23 cellular contexts compared by ENCODE assay signal in the genomic region with DNA sequence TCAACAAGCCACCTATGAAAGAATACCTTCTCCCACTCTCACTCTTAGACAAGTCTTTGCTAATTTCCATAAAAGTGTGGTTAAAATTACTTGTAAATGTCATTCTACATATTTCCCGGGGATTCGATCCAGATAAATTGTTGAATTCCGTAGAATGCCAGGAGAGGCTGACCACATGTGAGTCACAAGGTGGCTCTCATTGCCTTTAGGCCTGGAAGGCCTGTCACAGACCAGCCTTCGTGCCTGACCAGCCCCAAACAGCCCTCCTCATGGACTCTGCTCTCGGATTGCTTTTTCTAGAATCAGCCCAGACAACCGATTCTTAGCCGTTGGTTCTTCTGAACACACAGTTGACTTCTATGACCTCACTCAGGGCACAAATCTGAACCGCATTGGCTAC.
DNase-seq lines count a peak whose midpoint lies in the region; ATAC-seq and TF ChIP-seq lines count a peak whose summit lies in the region.
"Had no signal": no experiment of that assay in that cellular context is flagged by ENCODE, and none has a peak within 500 bp of the region (broad histone marks: within the 10 kb centered on the region; RNA-seq: fewer than 3 reads in every experiment).

No MANE protein-coding gene starts in this region.

- ATAC-seq in CD4-positive, CD25-positive, alpha-beta regulatory T cell (ENCODE audit: low read depth in 2 of 2), result no peak
- ATAC-seq: activated CD4-positive, alpha-beta T cell treated with anti-CD3 and anti-CD28 coated beads for 36 hours; pancreas; sciatic nerve; stimulated activated effector memory CD8-positive, alpha-beta T cell treated with anti-CD3 and anti-CD28 coated beads, Interleukin-12 subunit alpha, Interleukin-12 subunit beta, amount 100 ng/mL, for 72 hours had no signal

- no peaks in the 10 kb centered on the region for H3K27me3 Mint-ChIP-seq in CD4-positive, CD25-positive, alpha-beta regulatory T cell
- H3K27me3 Mint-ChIP-seq: activated CD4-positive, alpha-beta T cell treated with anti-CD3 and anti-CD28 coated beads for 36 hours; activated naive CD8-positive, alpha-beta T cell treated with anti-CD3 and anti-CD28 coated beads for 36 hours; naive B cell had no signal

- no peaks in the 10 kb centered on the region for H3K9me3 ChIP-seq in CD4-positive, CD25-positive, alpha-beta regulatory T cell (ENCODE audit: control insufficient read depth in 2 of 2, low read length in 2 of 2)
- H3K9me3 ChIP-seq: pancreas, suprapubic skin had no signal

- H3K27me3 ChIP-seq in CD4-positive, CD25-positive, alpha-beta regulatory T cell (ENCODE audit: control insufficient read depth, insufficient read depth, low read length), result no peaks in the 10 kb centered on the region
- H3K27me3 ChIP-seq: pancreas, suprapubic skin had no signal

- peak overlapping the region in 3 of 4 donors; percentile 59 to 71 (median 61) for H3K4me3 Mint-ChIP-seq in CD4-positive, CD25-positive, alpha-beta regulatory T cell
- H3K4me3 Mint-ChIP-seq: activated CD4-positive, alpha-beta T cell treated with anti-CD3 and anti-CD28 coated beads for 36 hours; activated naive CD8-positive, alpha-beta T cell treated with anti-CD3 and anti-CD28 coated beads for 36 hours; naive B cell; stimulated activated effector memory CD8-positive, alpha-beta T cell treated with anti-CD3 and anti-CD28 coated beads, Interleukin-12 subunit alpha, Interleukin-12 subunit beta, amount 100 ng/mL, for 72 hours had no signal

- peak overlapping the region; percentile 91 to 97 (median 95) for H3K27ac Mint-ChIP-seq in CD4-positive, CD25-positive, alpha-beta regulatory T cell
- H3K27ac Mint-ChIP-seq: activated CD4-positive, alpha-beta T cell treated with anti-CD3 and anti-CD28 coated beads for 36 hours; activated naive CD8-positive, alpha-beta T cell treated with anti-CD3 and anti-CD28 coated beads for 36 hours had no signal

- peaks cover 20% of the 10 kb centered on the region for H3K36me3 Mint-ChIP-seq in CD4-positive, CD25-positive, alpha-beta regulatory T cell

- H3K36me3 ChIP-seq in CD4-positive, CD25-positive, alpha-beta regulatory T cell (ENCODE audit: control insufficient read depth, insufficient read depth, low read length), result no peaks in the 10 kb centered on the region
- H3K36me3 ChIP-seq: pancreas had no signal

- H3K27ac ChIP-seq in CD4-positive, CD25-positive, alpha-beta regulatory T cell (ENCODE audit: insufficient read depth, low read length, poor library complexity, severe bottlenecking), result peak overlapping the region; percentile 52
- H3K27ac ChIP-seq: pancreas, suprapubic skin had no signal

- DNase-seq in CD4-positive, CD25-positive, alpha-beta regulatory T cell, result no peak
- DNase-seq in LHCN-M2 (ENCODE audit: low read depth) (peak; percentile 57), astrocyte of the cerebellum (ENCODE audit: low read depth) (peak; percentile 33), myocyte (ENCODE audit: low read depth) (peak; percentile 46), C1 segment of cervical spinal cord (lab: John Stamatoyannopoulos, UW) (no peak), KG1 (lab: John Stamatoyannopoulos, UW) (no peak), globus pallidus (ENCODE audit: low spot score) (no peak)
- DNase-seq: activated CD4-positive, alpha-beta T cell treated with anti-CD3 and anti-CD28 coated beads for 36 hours; activated naive CD8-positive, alpha-beta T cell treated with anti-CD3 and anti-CD28 coated beads for 36 hours; COR-L47; cortex of kidney; HCEC 1CT; hypothalamus; islet precursor cell; Kasumi-1; naive B cell; NCI-H1105 treated with DMSO at 0.1 percent for 48 hours; NCI-H2107; NCI-H510A treated with DMSO at 0.1 percent for 48 hours; pancreas had no signal

- peaks cover 37 to 67% (median 51%) of the 10 kb centered on the region in 4 donors for H3K4me1 Mint-ChIP-seq in CD4-positive, CD25-positive, alpha-beta regulatory T cell

- H3K4me3 ChIP-seq in CD4-positive, CD25-positive, alpha-beta regulatory T cell (ENCODE audit: low read depth, low read length), result peak overlapping the region; percentile 46
- no peak overlapping the region for H3K4me3 ChIP-seq in astrocyte of the cerebellum (ENCODE audit: low read depth, low read length)
- H3K4me3 ChIP-seq: pancreas, suprapubic skin had no signal

- TF ChIP-seq CTCF in astrocyte of the cerebellum (IDR thresholded peaks at IDR 0.05; ENCODE audit: low read depth, low read length, missing control alignments), result no peak

- H3K4me1 ChIP-seq in CD4-positive, CD25-positive, alpha-beta regulatory T cell (ENCODE audit: control insufficient read depth, insufficient read depth, low read length, poor library complexity, severe bottlenecking), result peaks cover 35% of the 10 kb centered on the region
- H3K4me1 ChIP-seq: pancreas had no signal

- in situ Hi-C loops in astrocyte of the cerebellum (cut with HindIII; ENCODE audit: low sequenced_read_pairs), result no loop called here

- peaks cover 0 to 13% (median 3%) of the 10 kb centered on the region in 7 donors for H3K9me3 Mint-ChIP-seq in CD4-positive, CD25-positive, alpha-beta regulatory T cell
- H3K9me3 Mint-ChIP-seq: stimulated activated effector memory CD8-positive, alpha-beta T cell treated with anti-CD3 and anti-CD28 coated beads, Interleukin-12 subunit alpha, Interleukin-12 subunit beta, amount 100 ng/mL, for 72 hours had no signal

Comparison
In these comparisons a context has a peak if more than half of its experiments do, and no peak if none do; other contexts are left out.
1. DNase-seq: peak in LHCN-M2 (single experiment), astrocyte of the cerebellum (single experiment) and myocyte (single experiment); none in CD4-positive, CD25-positive, alpha-beta regulatory T cell (0 of 3), C1 segment of cervical spinal cord (0 of 14), KG1 (single experiment) and globus pallidus (single experiment).